ENCODE assay signal across 24 cellular contexts in the genomic region with DNA sequence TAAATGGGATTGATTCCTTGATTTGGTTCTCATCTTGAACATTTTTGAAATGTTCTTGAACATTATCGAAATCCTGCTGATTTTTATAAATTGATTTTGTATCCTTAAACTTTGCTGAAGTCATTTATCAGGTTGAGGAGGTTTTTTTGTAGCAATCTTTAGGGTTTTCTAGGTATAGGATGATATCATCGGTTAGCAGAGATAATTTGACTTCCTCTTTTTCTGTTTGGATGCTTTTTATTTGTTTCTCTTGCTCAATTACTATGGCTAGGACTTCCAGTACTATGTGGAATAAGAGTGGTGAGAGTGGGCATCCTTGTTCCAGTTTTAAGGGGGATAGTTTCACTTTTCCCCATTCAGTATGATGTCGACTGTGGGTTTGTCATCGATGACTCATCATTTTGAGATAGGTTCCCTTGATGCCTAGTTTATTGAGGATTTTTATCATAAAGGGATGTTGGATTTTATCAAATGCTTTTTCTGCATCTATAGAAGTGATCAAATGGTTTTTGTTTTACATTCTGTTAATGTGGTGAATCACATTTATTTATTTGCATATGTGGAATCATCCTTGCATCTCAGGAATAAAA.
A peak's percentile ranks its signal among the peaks of the same experiment; 100 is the strongest.
DNase-seq lines count a peak whose midpoint lies in the region; ATAC-seq, FAIRE-seq and TF ChIP-seq lines count a peak whose summit lies in the region.
"Had no signal": no experiment of that assay in that cellular context is flagged by ENCODE, and none has a peak within 500 bp of the region (broad histone marks: within the 10 kb centered on the region; RNA-seq: fewer than 3 reads in every experiment).

No MANE protein-coding gene starts in this region.

- no peaks in the 10 kb centered on the region for H3K9me3 ChIP-seq in HepG2 (ENCODE audit: low read length)
- no peaks in the 10 kb centered on the region for H3K9me3 ChIP-seq in right lobe of liver
- H3K9me3 ChIP-seq in MM.1S (replicated peaks; ENCODE audit: insufficient read depth, low read length): no peaks in the 10 kb centered on the region
- no peaks in the 10 kb centered on the region for H3K9me3 ChIP-seq in astrocyte (ENCODE audit: insufficient read depth, low read depth, low read length)
- H3K9me3 ChIP-seq: prostate gland, thyroid gland had no signal

- no peaks in the 10 kb centered on the region for H3K4me1 Mint-ChIP-seq in astrocyte (ENCODE audit: low read depth, unreplicated experiment)
- H3K4me1 Mint-ChIP-seq: activated naive CD4-positive, alpha-beta T cell treated with anti-CD3 and anti-CD28 coated beads, Interleukin-2, amount 50 U/mL, for 24 hours; activated T-helper 17 cell treated with anti-CD3 and anti-CD28 coated beads, Interleukin-2, amount 50 U/mL, for 72 hours had no signal

- no peak for TF ChIP-seq RAD21 in HepG2 (CRISPR knock-in tag; IDR thresholded peaks at IDR 0.05)

- H3K27me3 ChIP-seq in HepG2 (ENCODE audit: control insufficient read depth in 1 of 2, insufficient read depth in 2 of 2, low read length in 2 of 2) (no peaks in the 10 kb centered on the region), right lobe of liver (no peaks in the 10 kb centered on the region), MM.1S (replicated peaks; ENCODE audit: insufficient read depth, low read length) (no peaks in the 10 kb centered on the region), astrocyte (ENCODE audit: insufficient read depth, low read length) (no peaks in the 10 kb centered on the region)
- H3K27me3 ChIP-seq: dorsolateral prefrontal cortex, thyroid gland had no signal

- intact Hi-C loops in HepG2 (cut with micrococcal nuclease; ENCODE audit: unreplicated experiment) (no loop called here), right lobe of liver (cut with DNase I) (no loop called here)

- ATAC-seq in HepG2 (no peak), right lobe of liver (no peak), HG03571 (IDR thresholded peaks at IDR 0.05; ENCODE audit: unreplicated experiment) (no peak), GM19351 (IDR thresholded peaks at IDR 0.05; ENCODE audit: unreplicated experiment) (no peak), HG02852 (IDR thresholded peaks at IDR 0.05; ENCODE audit: unreplicated experiment) (no peak)
- ATAC-seq: activated T-helper 17 cell treated with anti-CD3 and anti-CD28 coated beads, Interleukin-2, amount 50 U/mL, for 72 hours; left colon; stimulated activated naive CD8-positive, alpha-beta T cell treated with anti-CD3 and anti-CD28 coated beads, Interleukin-15, amount 100 ng/mL, for 72 hours had no signal

- 0% methylated on average over 4 of the region's 4 CpGs for WGBS in HepG2 (ENCODE audit: low lambda C conversion rate)
- 74% methylated on average over 4 of the region's 4 CpGs for WGBS in right lobe of liver (ENCODE audit: insufficient coverage, low coverage, low lambda C conversion rate, missing lambda C conversion rate)

- no peaks in the 10 kb centered on the region for H3K9me3 Mint-ChIP-seq in astrocyte (ENCODE audit: unreplicated experiment)
- H3K9me3 Mint-ChIP-seq: activated naive CD4-positive, alpha-beta T cell treated with anti-CD3 and anti-CD28 coated beads, Interleukin-2, amount 50 U/mL, for 24 hours had no signal

- peaks cover 31% of the 10 kb centered on the region for H3F3A ChIP-seq in MM.1S (ENCODE audit: insufficient read depth, low read length)

- no peaks in the 10 kb centered on the region for H3K27me3 Mint-ChIP-seq in astrocyte (ENCODE audit: low read depth, unreplicated experiment)
- H3K27me3 Mint-ChIP-seq: activated naive CD4-positive, alpha-beta T cell treated with anti-CD3 and anti-CD28 coated beads, Interleukin-2, amount 50 U/mL, for 24 hours; activated T-helper 17 cell treated with anti-CD3 and anti-CD28 coated beads, Interleukin-2, amount 50 U/mL, for 72 hours; stimulated activated naive CD8-positive, alpha-beta T cell treated with anti-CD3 and anti-CD28 coated beads, Interleukin-15, amount 100 ng/mL, for 72 hours had no signal

- H3K27ac ChIP-seq in HepG2 (ENCODE audit: extremely low read length, insufficient read depth, low read length) (no peak overlapping the region), right lobe of liver (no peak overlapping the region), MM.1S (ENCODE audit: low read length) (peak overlapping the region; percentile 87), astrocyte (ENCODE audit: low read depth, low read length) (no peak overlapping the region)
- H3K27ac ChIP-seq: dorsolateral prefrontal cortex, epithelial cell of prostate, prostate gland, thyroid gland had no signal

- in situ Hi-C loops in HepG2 (cut with HindIII; ENCODE audit: extremely low pct_ligation_motif_present, low pct_unique_long_range_greater_than_20kb): no loop called here

- H3K36me3 ChIP-seq in HepG2 (replicated peaks in 1 of 2; ENCODE audit: control insufficient read depth in 1 of 2, insufficient read depth in 2 of 2, low read length in 2 of 2): no peaks in the 10 kb centered on the region
- no peaks in the 10 kb centered on the region for H3K36me3 ChIP-seq in right lobe of liver
- H3K36me3 ChIP-seq in MM.1S (replicated peaks; ENCODE audit: insufficient read depth, low read length): no peaks in the 10 kb centered on the region
- no peaks in the 10 kb centered on the region for H3K36me3 ChIP-seq in astrocyte (ENCODE audit: insufficient read depth, low read length)
- H3K36me3 ChIP-seq: prostate gland, thyroid gland had no signal

- no peaks in the 10 kb centered on the region for H3K36me3 Mint-ChIP-seq in astrocyte (ENCODE audit: low read depth, unreplicated experiment)
- H3K36me3 Mint-ChIP-seq: activated naive CD4-positive, alpha-beta T cell treated with anti-CD3 and anti-CD28 coated beads, Interleukin-2, amount 50 U/mL, for 24 hours had no signal

- H3K4me2 ChIP-seq in HepG2 (ENCODE audit: low read depth, low read length) (no peak overlapping the region), MM.1S (ENCODE audit: low read depth, low read length) (peak overlapping the region; percentile 60), astrocyte (ENCODE audit: low read length) (no peak overlapping the region)

- no peak overlapping the region for H3K4me3 ChIP-seq in HepG2 (replicated peaks in 1 of 3; ENCODE audit: insufficient read depth in 1 of 3, low read depth in 2 of 3, low read length in 3 of 3)
- no peak overlapping the region for H3K4me3 ChIP-seq in right lobe of liver
- H3K4me3 ChIP-seq in MM.1S (ENCODE audit: low read length): peak overlapping the region; percentile 13; the same call in 1 of the 2 replicates
- no peak overlapping the region for H3K4me3 ChIP-seq in astrocyte (ENCODE audit: insufficient read depth, low read depth, low read length)
- H3K4me3 ChIP-seq: dorsolateral prefrontal cortex, prostate gland, thyroid gland had no signal

- BruUV-seq in HepG2 (replicated peaks; lab: Mats Ljungman, UMichigan): no TSS peak

- no peaks in the 10 kb centered on the region for H4K20me1 ChIP-seq in HepG2 (ENCODE audit: insufficient read depth, low read length)
- no peaks in the 10 kb centered on the region for H4K20me1 ChIP-seq in MM.1S (ENCODE audit: insufficient read depth, low read length)
- no peaks in the 10 kb centered on the region for H4K20me1 ChIP-seq in astrocyte (ENCODE audit: insufficient read depth, low read length)

- POLR2A ChIA-PET in HepG2 (lab: Yijun Ruan, JAX): no interaction called here

- H3K79me2 ChIP-seq in HepG2 (ENCODE audit: insufficient read depth, low read length): no peaks in the 10 kb centered on the region
- peaks cover 6% of the 10 kb centered on the region; the same call in 1 of the 2 replicates for H3K79me2 ChIP-seq in MM.1S (ENCODE audit: low read length)
- H3K79me2 ChIP-seq in astrocyte (ENCODE audit: insufficient read depth, low read length): no peaks in the 10 kb centered on the region

- H3K9me2 ChIP-seq in MM.1S (replicated peaks; ENCODE audit: insufficient read depth, low read length): no peaks in the 10 kb centered on the region

- FAIRE-seq in HepG2 (lab: Jason Lieb, UNC): no peak
- peak; percentile 52 for FAIRE-seq in astrocyte (lab: Jason Lieb, UNC)

- CTCF ChIA-PET in HepG2 (lab: Yijun Ruan, JAX; ENCODE audit: low intra/inter-chr PET ratio, low total read pairs): no interaction called here

- H3K9ac ChIP-seq in HepG2 (ENCODE audit: insufficient read depth, low read depth, low read length) (no peak overlapping the region), MM.1S (ENCODE audit: low read length) (peak overlapping the region; percentile 42; the same call in 1 of the 2 replicates), astrocyte (ENCODE audit: low read length) (no peak overlapping the region)

- TF ChIP-seq POLR2A in HepG2 (IDR thresholded peaks at IDR 0.05; ENCODE audit: insufficient read depth in 1 of 2, low read depth in 2 of 2, low read length in 2 of 2) (no peak), right lobe of liver (IDR thresholded peaks at IDR 0.05) (no peak)

- no peak for TF ChIP-seq EP300 in HepG2 (IDR thresholded peaks at IDR 0.05; ENCODE audit: low read depth in 2 of 2, low read length in 2 of 2)
- no peak for TF ChIP-seq EP300 in HepG2 (CRISPR knock-in tag; IDR thresholded peaks at IDR 0.05; ENCODE audit: borderline replicate concordance)

- no peak overlapping the region for H3K4me3 Mint-ChIP-seq in astrocyte (ENCODE audit: unreplicated experiment)
- H3K4me3 Mint-ChIP-seq: activated naive CD4-positive, alpha-beta T cell treated with anti-CD3 and anti-CD28 coated beads, Interleukin-2, amount 50 U/mL, for 24 hours; activated T-helper 17 cell treated with anti-CD3 and anti-CD28 coated beads, Interleukin-2, amount 50 U/mL, for 72 hours; stimulated activated naive CD8-positive, alpha-beta T cell treated with anti-CD3 and anti-CD28 coated beads, Interleukin-15, amount 100 ng/mL, for 72 hours had no signal

- H2AFZ ChIP-seq in HepG2 (ENCODE audit: low read length): no peak overlapping the region
- no peak overlapping the region for H2AFZ ChIP-seq in MM.1S (ENCODE audit: low read length)
- no peak overlapping the region for H2AFZ ChIP-seq in astrocyte (ENCODE audit: low read depth, low read length)

- no peak overlapping the region for H3K27ac Mint-ChIP-seq in astrocyte (ENCODE audit: unreplicated experiment)
- H3K27ac Mint-ChIP-seq: activated naive CD4-positive, alpha-beta T cell treated with anti-CD3 and anti-CD28 coated beads, Interleukin-2, amount 50 U/mL, for 24 hours; activated T-helper 17 cell treated with anti-CD3 and anti-CD28 coated beads, Interleukin-2, amount 50 U/mL, for 72 hours; stimulated activated naive CD8-positive, alpha-beta T cell treated with anti-CD3 and anti-CD28 coated beads, Interleukin-15, amount 100 ng/mL, for 72 hours had no signal

- DNase-seq in HepG2 (ENCODE audit: low spot score): no peak
- DNase-seq in right lobe of liver: no peak
- no peak for DNase-seq in MM.1S
- DNase-seq in astrocyte (ENCODE audit: low read depth): no peak
- DNase-seq in lung microvascular endothelial cell (ENCODE audit: low read depth in 2 of 2): peak; percentile 3 to 9
- DNase-seq: activated CD4-positive, alpha-beta T cell treated with anti-CD3 and anti-CD28 coated beads, Interleukin-2, amount 50 U/mL, for 48 hours; activated CD8-positive, alpha-beta memory T cell treated with anti-CD3 and anti-CD28 coated beads, Interleukin-2, amount 50 U/mL, for 4 hours; central memory CD4-positive, alpha-beta T cell; COR-L47; dorsolateral prefrontal cortex; left colon; mesenchymal stem cell; NCI-H1436 treated with DMSO at 0.1 percent for 48 hours; NCI-H2107; NK-92 treated with Interleukin-12 subunit alpha and Interleukin-12 subunit beta, amount 100 ng/mL, for 24 hours; stimulated activated naive CD8-positive, alpha-beta T cell treated with anti-CD3 and anti-CD28 coated beads, Interleukin-15, amount 100 ng/mL, for 72 hours; thyroid gland had no signal

- no peaks in the 10 kb centered on the region for H3K4me1 ChIP-seq in HepG2 (ENCODE audit: insufficient read depth, low read length)
- H3K4me1 ChIP-seq in right lobe of liver: peaks cover 0 to 9% (median 0%) of the 10 kb centered on the region in 4 donors
- H3K4me1 ChIP-seq in MM.1S (ENCODE audit: low read length): peaks cover 37% of the 10 kb centered on the region
- H3K4me1 ChIP-seq in astrocyte (ENCODE audit: insufficient read depth, low read length): no peaks in the 10 kb centered on the region
- H3K4me1 ChIP-seq: prostate gland, thyroid gland had no signal

- TF ChIP-seq CTCF in HepG2 (CRISPR knock-in tag; IDR thresholded peaks at IDR 0.05) (no peak), right lobe of liver (IDR thresholded peaks at IDR 0.05) (no peak), MM.1S (IDR thresholded peaks at IDR 0.05; ENCODE audit: low read length) (no peak), astrocyte (IDR thresholded peaks at IDR 0.05; ENCODE audit: insufficient read depth, low read depth, low read length) (no peak)

Comparison
In these comparisons a context has a peak if more than half of its experiments do, and no peak if none do; other contexts are left out.
1. DNase-seq: peak in lung microvascular endothelial cell (2 of 2); none in HepG2 (single experiment), right lobe of liver (0 of 3), MM.1S (single experiment) and astrocyte (single experiment).